In the genomic region with DNA sequence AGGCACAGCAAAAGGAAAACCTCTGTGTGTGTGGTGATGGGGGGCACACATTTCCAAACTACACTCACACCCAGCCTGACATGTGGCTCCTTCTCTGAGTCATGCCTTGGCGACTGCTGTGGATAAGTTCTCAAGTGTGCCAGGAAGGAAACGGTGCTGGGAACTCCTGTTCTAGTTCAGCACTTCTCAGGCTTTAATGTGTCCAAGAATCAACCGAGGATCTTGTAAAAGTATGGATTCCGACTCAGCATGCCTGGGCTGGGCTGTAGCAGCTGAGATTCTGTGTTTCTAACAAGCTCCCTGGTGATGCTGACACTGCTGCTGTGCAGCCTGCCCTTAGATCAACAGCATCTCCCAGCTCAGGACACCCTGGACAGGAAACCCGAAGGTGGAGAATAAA, we compare ENCODE assay signal across 9 cellular contexts. TPM values are rescaled to one million over a fixed set of nuclear protein-coding genes. Genes with fewer than 3 reads are reported as not detected.
DNase-seq lines count a peak whose midpoint lies in the region; ATAC-seq and TF ChIP-seq lines count a peak whose summit lies in the region.
"Had no signal": no experiment of that assay in that cellular context is flagged by ENCODE, and none has a peak within 500 bp of the region (broad histone marks: within the 10 kb centered on the region; RNA-seq: fewer than 3 reads in every experiment).

No MANE protein-coding gene starts in this region.

- DNase-seq in AG09319 (ENCODE audit: extremely low read depth, low read depth) (peak; percentile 12), dermis blood vessel endothelial cell (peak; percentile 98), mucosa of descending colon (no peak), GF-D8 (lab: John Stamatoyannopoulos, UW) (no peak)
- no peak for DNase-seq in stimulated activated CD4-positive, alpha-beta T cell treated with anti-CD3 and anti-CD28 coated beads, Interleukin-4, amount 100 ng/mL, for 4 hours
- no peak for DNase-seq in stimulated activated CD4-positive, alpha-beta T cell treated with anti-CD3 and anti-CD28 coated beads, Interleukin-4, amount 100 ng/mL, for 24 hours
- DNase-seq: NCI-H748 treated with DMSO at 0.1 percent for 48 hours had no signal

- TF ChIP-seq CTCF in AG09319 (IDR thresholded peaks at IDR 0.05; ENCODE audit: low read depth, low read length) (no peak), mucosa of descending colon (IDR thresholded peaks at IDR 0.05) (no peak)

- H3K36me3 ChIP-seq in mucosa of descending colon (ENCODE audit: low read depth) = no peaks in the 10 kb centered on the region

- no peaks in the 10 kb centered on the region for H3K4me1 ChIP-seq in mucosa of descending colon (ENCODE audit: low read depth)

- ATAC-seq in HG03354 (IDR thresholded peaks at IDR 0.05; ENCODE audit: poor library complexity, severe bottlenecking, unreplicated experiment) = peak; percentile 42
- ATAC-seq in mucosa of descending colon = peak; percentile 46
- ATAC-seq in HG03097 (IDR thresholded peaks at IDR 0.05; ENCODE audit: low FRiP score, unreplicated experiment) = no peak

- H3K4me3 ChIP-seq in mucosa of descending colon = no peak overlapping the region

- no peaks in the 10 kb centered on the region for H3K9me3 ChIP-seq in mucosa of descending colon

- intact Hi-C loops in mucosa of descending colon (cut with DNase I, micrococcal nuclease) = no loop called here

RNA-seq across cellular contexts. Expression of a gene that starts 20.2 kb away (rescaled TPM):
- total RNA-seq in dermis blood vessel endothelial cell (not detected in 2 replicates), mucosa of descending colon (under 1 TPM in 2 of 3 donors, not detected in 1; 0.27 to 0.60 TPM)

Comparison
In these comparisons a context has a peak if more than half of its experiments do, and no peak if none do; other contexts are left out.
1. DNase-seq: peak in AG09319 (single experiment) and dermis blood vessel endothelial cell (single experiment); none in mucosa of descending colon (0 of 3), stimulated activated CD4-positive, alpha-beta T cell treated with anti-CD3 and anti-CD28 coated beads, Interleukin-4, amount 100 ng/mL, for 4 hours (0 of 2), stimulated activated CD4-positive, alpha-beta T cell treated with anti-CD3 and anti-CD28 coated beads, Interleukin-4, amount 100 ng/mL, for 24 hours (single experiment) and GF-D8 (single experiment).